Comparison of ENCODE assay signal across 1 cellular context in the genomic region with DNA sequence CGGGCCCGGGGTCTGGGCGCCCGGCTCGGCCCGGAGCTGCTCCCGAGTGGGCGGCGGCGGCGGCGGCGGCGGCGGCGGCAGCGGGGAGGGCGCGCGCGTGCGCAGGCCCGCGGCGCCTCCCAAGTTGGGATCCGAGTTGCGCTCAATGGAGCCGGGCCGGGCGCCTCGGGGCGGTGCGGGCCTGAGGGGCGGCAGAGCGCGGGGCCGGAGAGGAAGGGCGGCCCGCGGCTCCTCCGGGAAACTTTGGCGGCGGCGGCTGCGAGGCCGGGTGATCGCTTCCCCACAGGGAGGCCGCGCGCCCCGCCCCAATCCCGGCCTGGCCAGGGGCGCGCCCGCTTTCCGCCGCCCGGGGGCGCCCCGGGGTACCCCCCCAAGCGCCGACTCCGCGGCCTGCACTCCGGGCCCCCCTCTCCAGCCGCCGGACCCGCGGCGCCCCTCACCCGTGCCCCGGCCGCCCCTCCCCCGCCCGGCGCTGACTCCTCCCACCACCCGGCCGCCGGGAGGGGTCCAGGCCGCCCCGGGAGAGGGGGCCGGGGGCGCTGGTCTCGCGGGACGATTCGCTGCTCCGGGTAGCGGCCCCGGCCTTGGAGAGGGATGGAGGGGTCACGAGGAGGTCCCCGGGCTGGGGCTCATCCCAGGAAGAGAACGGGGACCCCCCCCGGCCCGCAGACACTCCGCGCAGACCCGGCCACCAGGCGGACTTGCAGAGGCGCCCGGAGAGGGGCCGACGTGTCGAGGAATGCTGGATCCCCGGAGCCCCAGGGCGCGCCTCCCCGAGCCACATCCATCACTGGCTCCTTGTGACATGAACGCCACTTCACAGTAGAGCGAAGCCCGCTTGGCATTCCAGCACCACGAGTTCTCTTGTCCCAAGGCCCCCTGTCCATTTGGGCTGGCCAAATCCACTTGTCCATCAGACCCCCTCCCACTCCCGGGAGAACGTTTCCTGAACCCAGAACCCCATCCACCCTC.
TF ChIP-seq lines count a peak whose summit lies in the region.

A gene with protein sequence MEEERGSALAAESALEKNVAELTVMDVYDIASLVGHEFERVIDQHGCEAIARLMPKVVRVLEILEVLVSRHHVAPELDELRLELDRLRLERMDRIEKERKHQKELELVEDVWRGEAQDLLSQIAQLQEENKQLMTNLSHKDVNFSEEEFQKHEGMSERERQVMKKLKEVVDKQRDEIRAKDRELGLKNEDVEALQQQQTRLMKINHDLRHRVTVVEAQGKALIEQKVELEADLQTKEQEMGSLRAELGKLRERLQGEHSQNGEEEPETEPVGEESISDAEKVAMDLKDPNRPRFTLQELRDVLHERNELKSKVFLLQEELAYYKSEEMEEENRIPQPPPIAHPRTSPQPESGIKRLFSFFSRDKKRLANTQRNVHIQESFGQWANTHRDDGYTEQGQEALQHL (minus strand): TSS at position 48 of the 972 bp plus-strand sequence. CDS start 237 bp downstream, outside the sequence.

TF ChIP-seq in WTC11, 78 proteins besides CTCF, POLR2A, EP300 and RAD21 (continued from another document):
- TF ChIP-seq, protein P1, sequence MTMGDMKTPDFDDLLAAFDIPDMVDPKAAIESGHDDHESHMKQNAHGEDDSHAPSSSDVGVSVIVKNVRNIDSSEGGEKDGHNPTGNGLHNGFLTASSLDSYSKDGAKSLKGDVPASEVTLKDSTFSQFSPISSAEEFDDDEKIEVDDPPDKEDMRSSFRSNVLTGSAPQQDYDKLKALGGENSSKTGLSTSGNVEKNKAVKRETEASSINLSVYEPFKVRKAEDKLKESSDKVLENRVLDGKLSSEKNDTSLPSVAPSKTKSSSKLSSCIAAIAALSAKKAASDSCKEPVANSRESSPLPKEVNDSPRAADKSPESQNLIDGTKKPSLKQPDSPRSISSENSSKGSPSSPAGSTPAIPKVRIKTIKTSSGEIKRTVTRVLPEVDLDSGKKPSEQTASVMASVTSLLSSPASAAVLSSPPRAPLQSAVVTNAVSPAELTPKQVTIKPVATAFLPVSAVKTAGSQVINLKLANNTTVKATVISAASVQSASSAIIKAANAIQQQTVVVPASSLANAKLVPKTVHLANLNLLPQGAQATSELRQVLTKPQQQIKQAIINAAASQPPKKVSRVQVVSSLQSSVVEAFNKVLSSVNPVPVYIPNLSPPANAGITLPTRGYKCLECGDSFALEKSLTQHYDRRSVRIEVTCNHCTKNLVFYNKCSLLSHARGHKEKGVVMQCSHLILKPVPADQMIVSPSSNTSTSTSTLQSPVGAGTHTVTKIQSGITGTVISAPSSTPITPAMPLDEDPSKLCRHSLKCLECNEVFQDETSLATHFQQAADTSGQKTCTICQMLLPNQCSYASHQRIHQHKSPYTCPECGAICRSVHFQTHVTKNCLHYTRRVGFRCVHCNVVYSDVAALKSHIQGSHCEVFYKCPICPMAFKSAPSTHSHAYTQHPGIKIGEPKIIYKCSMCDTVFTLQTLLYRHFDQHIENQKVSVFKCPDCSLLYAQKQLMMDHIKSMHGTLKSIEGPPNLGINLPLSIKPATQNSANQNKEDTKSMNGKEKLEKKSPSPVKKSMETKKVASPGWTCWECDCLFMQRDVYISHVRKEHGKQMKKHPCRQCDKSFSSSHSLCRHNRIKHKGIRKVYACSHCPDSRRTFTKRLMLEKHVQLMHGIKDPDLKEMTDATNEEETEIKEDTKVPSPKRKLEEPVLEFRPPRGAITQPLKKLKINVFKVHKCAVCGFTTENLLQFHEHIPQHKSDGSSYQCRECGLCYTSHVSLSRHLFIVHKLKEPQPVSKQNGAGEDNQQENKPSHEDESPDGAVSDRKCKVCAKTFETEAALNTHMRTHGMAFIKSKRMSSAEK (CRISPR knock-in tag; IDR thresholded peaks at IDR 0.05; ENCODE audit: borderline replicate concordance) = no peak
- TF ChIP-seq, protein P2, sequence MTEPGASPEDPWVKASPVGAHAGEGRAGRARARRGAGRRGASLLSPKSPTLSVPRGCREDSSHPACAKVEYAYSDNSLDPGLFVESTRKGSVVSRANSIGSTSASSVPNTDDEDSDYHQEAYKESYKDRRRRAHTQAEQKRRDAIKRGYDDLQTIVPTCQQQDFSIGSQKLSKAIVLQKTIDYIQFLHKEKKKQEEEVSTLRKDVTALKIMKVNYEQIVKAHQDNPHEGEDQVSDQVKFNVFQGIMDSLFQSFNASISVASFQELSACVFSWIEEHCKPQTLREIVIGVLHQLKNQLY (CRISPR knock-in tag; IDR thresholded peaks at IDR 0.05) = no peak
- TF ChIP-seq TEAD1 (CRISPR knock-in tag; IDR thresholded peaks at IDR 0.05) (no peak), SMAD3 (CRISPR knock-in tag; IDR thresholded peaks at IDR 0.05; ENCODE audit: borderline replicate concordance) (no peak), RELA (CRISPR knock-in tag; IDR thresholded peaks at IDR 0.05; ENCODE audit: borderline replicate concordance) (no peak), CBFB (CRISPR knock-in tag; IDR thresholded peaks at IDR 0.05; ENCODE audit: low read depth) (no peak), SP1 (CRISPR knock-in tag; conservative IDR thresholded peaks at IDR 0.05) (peak; percentile 45; the same call in 1 of the 2 replicates)
- TF ChIP-seq, protein P3, sequence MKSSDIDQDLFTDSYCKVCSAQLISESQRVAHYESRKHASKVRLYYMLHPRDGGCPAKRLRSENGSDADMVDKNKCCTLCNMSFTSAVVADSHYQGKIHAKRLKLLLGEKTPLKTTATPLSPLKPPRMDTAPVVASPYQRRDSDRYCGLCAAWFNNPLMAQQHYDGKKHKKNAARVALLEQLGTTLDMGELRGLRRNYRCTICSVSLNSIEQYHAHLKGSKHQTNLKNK (CRISPR knock-in tag; IDR thresholded peaks at IDR 0.05) = no peak
- TF ChIP-seq, protein P4, sequence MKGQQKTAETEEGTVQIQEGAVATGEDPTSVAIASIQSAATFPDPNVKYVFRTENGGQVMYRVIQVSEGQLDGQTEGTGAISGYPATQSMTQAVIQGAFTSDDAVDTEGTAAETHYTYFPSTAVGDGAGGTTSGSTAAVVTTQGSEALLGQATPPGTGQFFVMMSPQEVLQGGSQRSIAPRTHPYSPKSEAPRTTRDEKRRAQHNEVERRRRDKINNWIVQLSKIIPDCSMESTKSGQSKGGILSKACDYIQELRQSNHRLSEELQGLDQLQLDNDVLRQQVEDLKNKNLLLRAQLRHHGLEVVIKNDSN (CRISPR knock-in tag; IDR thresholded peaks at IDR 0.05) = no peak
- TF ChIP-seq, protein P5, sequence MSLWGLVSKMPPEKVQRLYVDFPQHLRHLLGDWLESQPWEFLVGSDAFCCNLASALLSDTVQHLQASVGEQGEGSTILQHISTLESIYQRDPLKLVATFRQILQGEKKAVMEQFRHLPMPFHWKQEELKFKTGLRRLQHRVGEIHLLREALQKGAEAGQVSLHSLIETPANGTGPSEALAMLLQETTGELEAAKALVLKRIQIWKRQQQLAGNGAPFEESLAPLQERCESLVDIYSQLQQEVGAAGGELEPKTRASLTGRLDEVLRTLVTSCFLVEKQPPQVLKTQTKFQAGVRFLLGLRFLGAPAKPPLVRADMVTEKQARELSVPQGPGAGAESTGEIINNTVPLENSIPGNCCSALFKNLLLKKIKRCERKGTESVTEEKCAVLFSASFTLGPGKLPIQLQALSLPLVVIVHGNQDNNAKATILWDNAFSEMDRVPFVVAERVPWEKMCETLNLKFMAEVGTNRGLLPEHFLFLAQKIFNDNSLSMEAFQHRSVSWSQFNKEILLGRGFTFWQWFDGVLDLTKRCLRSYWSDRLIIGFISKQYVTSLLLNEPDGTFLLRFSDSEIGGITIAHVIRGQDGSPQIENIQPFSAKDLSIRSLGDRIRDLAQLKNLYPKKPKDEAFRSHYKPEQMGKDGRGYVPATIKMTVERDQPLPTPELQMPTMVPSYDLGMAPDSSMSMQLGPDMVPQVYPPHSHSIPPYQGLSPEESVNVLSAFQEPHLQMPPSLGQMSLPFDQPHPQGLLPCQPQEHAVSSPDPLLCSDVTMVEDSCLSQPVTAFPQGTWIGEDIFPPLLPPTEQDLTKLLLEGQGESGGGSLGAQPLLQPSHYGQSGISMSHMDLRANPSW (CRISPR knock-in tag; conservative IDR thresholded peaks at IDR 0.05; ENCODE audit: low read depth) = no peak
- TF ChIP-seq, protein P6, sequence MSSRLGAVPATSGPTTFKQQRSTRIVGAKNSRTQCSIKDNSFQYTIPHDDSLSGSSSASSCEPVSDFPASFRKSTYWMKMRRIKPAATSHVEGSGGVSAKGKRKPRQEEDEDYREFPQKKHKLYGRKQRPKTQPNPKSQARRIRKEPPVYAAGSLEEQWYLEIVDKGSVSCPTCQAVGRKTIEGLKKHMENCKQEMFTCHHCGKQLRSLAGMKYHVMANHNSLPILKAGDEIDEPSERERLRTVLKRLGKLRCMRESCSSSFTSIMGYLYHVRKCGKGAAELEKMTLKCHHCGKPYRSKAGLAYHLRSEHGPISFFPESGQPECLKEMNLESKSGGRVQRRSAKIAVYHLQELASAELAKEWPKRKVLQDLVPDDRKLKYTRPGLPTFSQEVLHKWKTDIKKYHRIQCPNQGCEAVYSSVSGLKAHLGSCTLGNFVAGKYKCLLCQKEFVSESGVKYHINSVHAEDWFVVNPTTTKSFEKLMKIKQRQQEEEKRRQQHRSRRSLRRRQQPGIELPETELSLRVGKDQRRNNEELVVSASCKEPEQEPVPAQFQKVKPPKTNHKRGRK (CRISPR knock-in tag; IDR thresholded peaks at IDR 0.05; ENCODE audit: borderline replicate concordance) = 0 out of 2 replicates have a peak, but pooled peaks have one; percentile 35
- TF ChIP-seq, protein P7, sequence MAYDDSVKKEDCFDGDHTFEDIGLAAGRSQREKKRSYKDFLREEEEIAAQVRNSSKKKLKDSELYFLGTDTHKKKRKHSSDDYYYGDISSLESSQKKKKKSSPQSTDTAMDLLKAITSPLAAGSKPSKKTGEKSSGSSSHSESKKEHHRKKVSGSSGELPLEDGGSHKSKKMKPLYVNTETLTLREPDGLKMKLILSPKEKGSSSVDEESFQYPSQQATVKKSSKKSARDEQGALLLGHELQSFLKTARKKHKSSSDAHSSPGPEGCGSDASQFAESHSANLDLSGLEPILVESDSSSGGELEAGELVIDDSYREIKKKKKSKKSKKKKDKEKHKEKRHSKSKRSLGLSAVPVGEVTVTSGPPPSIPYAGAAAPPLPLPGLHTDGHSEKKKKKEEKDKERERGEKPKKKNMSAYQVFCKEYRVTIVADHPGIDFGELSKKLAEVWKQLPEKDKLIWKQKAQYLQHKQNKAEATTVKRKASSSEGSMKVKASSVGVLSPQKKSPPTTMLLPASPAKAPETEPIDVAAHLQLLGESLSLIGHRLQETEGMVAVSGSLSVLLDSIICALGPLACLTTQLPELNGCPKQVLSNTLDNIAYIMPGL (CRISPR knock-in tag; IDR thresholded peaks at IDR 0.05) = peak; percentile 32; the same call in 1 of the 2 replicates
